In genomic region chr5:1668141-1668721, GRCh38 we compare ENCODE assay signal across 10 cellular contexts.
DNase-seq lines count a peak whose midpoint lies in the region; ATAC-seq and TF ChIP-seq lines count a peak whose summit lies in the region.
"Had no signal": no experiment of that assay in that cellular context is flagged by ENCODE, and none has a peak within 500 bp of the region (broad histone marks: within the 10 kb centered on the region; RNA-seq: fewer than 3 reads in every experiment).

No MANE protein-coding gene starts in this region.

- H3K27me3 Mint-ChIP-seq in T-helper 17 cell: peaks cover 73% of the 10 kb centered on the region
- peaks cover 66% of the 10 kb centered on the region for H3K27me3 Mint-ChIP-seq in type B pancreatic cell

- ATAC-seq in T-helper 17 cell (peak; percentile 16), HG03565 (IDR thresholded peaks at IDR 0.05; ENCODE audit: unreplicated experiment) (no peak)

- no peak overlapping the region for H3K4me2 ChIP-seq in PC-9

- no peaks in the 10 kb centered on the region for H3K79me2 ChIP-seq in PC-9 (ENCODE audit: low read depth)

- no peaks in the 10 kb centered on the region for H3F3A ChIP-seq in PC-9 (ENCODE audit: insufficient read depth, low read depth)

- H3K27ac Mint-ChIP-seq in T-helper 17 cell (no peak overlapping the region), type B pancreatic cell (no peak overlapping the region)

- peak; percentile 19 for DNase-seq in stimulated activated CD4-positive, alpha-beta T cell treated with anti-CD3 and anti-CD28 coated beads, Interleukin-4, amount 100 ng/mL, for 24 hours
- no peak for DNase-seq in stimulated activated CD4-positive, alpha-beta T cell treated with anti-CD3 and anti-CD28 coated beads, Interleukin-1b, Interleukin-23, amount 100 ng/mL, for 48 hours
- DNase-seq in T-helper 17 cell (no peak), type B pancreatic cell (ENCODE audit: extremely low spot score, unreplicated experiment) (no peak), PC-9 (no peak), UCSD-AML1 (lab: John Stamatoyannopoulos, UW; ENCODE audit: unreplicated experiment) (no peak)
- DNase-seq: EL, NCI-H226 had no signal

- H3K9me2 ChIP-seq in PC-9 (ENCODE audit: insufficient read depth): no peaks in the 10 kb centered on the region

- no peak overlapping the region for H2AFZ ChIP-seq in PC-9

- peak; percentile 34 for TF ChIP-seq CTCF in type B pancreatic cell (conservative IDR thresholded peaks at IDR 0.05)
- no peak for TF ChIP-seq CTCF in PC-9 (conservative IDR thresholded peaks at IDR 0.05)

- no peaks in the 10 kb centered on the region for H3K9me3 Mint-ChIP-seq in type B pancreatic cell

- peaks cover 16% of the 10 kb centered on the region for H3K4me1 Mint-ChIP-seq in T-helper 17 cell
- H3K4me1 Mint-ChIP-seq in type B pancreatic cell (ENCODE audit: unreplicated experiment): no peaks in the 10 kb centered on the region

- H3K4me3 Mint-ChIP-seq in T-helper 17 cell (peak overlapping the region; percentile 49), type B pancreatic cell (peak overlapping the region; percentile 70)

- POLR2A ChIA-PET in PC-9 (lab: Charles Lee; ENCODE audit: unreplicated experiment): no interaction called here

- no peak overlapping the region for H3K9ac ChIP-seq in iPS-20b (ENCODE audit: low read depth, low read length)

- BruUV-seq in PC-9 (replicated peaks; lab: Mats Ljungman, UMichigan): no TSS peak

- H3K27ac ChIP-seq in iPS-20b (ENCODE audit: low read length) (no peak overlapping the region), PC-9 (no peak overlapping the region)

- H3K4me1 ChIP-seq in iPS-20b (ENCODE audit: insufficient read depth, low read length) (no peaks in the 10 kb centered on the region; the same call in 1 of the 2 replicates), PC-9 (replicated peaks; ENCODE audit: insufficient read depth) (no peaks in the 10 kb centered on the region)

- H3K36me3 ChIP-seq in iPS-20b (ENCODE audit: insufficient read depth, low read depth, low read length) (no peaks in the 10 kb centered on the region), PC-9 (ENCODE audit: low read depth) (no peaks in the 10 kb centered on the region)

- peaks cover 57% of the 10 kb centered on the region for H3K27me3 ChIP-seq in iPS-20b (ENCODE audit: insufficient read depth, low read length)
- peaks cover 88% of the 10 kb centered on the region for H3K27me3 ChIP-seq in PC-9 (ENCODE audit: insufficient read depth, low read depth)

- H3K4me3 ChIP-seq in iPS-20b (ENCODE audit: low read length) (peak overlapping the region; percentile 59; the same call in 1 of the 2 replicates), PC-9 (no peak overlapping the region)

- H4K20me1 ChIP-seq in PC-9 (ENCODE audit: insufficient read depth): no peaks in the 10 kb centered on the region

- H3K36me3 Mint-ChIP-seq in T-helper 17 cell (ENCODE audit: low read depth) (peaks cover 13% of the 10 kb centered on the region), type B pancreatic cell (no peaks in the 10 kb centered on the region)

- intact Hi-C loops in PC-9 (cut with micrococcal nuclease; ENCODE audit: unreplicated experiment): no loop called here

- CTCF ChIA-PET in PC-9 (lab: Charles Lee): interaction anchor here (0.6 kb wide), 1 partner anchor 1078 kb away, joined by 12 read pairs; no protein-coding TSS in a partner anchor

- H3K9me3 ChIP-seq in T-helper 17 cell (ENCODE audit: control insufficient read depth, low read length, poor library complexity, severe bottlenecking) (no peaks in the 10 kb centered on the region), iPS-20b (ENCODE audit: insufficient read depth, low read depth, low read length) (no peaks in the 10 kb centered on the region), PC-9 (ENCODE audit: insufficient read depth, low read depth) (no peaks in the 10 kb centered on the region)
